22 cellular contexts compared by ENCODE assay signal in the genomic region with DNA sequence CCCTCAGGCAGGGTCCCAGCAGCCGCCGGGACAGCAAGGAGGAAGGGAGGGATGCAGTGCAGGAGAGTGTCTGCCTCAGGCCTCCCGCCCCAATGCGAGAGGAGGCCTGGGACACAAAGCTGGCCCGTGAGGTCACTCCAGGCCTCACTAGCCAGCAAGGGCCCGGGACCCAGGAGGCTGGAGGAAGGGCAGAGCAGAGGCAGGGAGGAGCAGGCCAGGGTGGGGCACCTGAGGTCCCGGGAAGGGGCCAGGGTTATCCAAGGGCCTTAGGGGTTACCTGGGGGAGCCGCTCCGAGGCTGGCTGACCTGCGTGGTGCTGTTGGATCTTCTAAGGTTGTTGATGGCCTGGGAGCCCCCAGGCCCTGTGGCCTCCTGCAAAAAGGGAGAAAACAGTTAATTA. TPM values are rescaled to one million over a fixed set of nuclear protein-coding genes. Genes with fewer than 3 reads are reported as not detected.
A peak's percentile ranks its signal among the peaks of the same experiment; 100 is the strongest.
DNase-seq lines count a peak whose midpoint lies in the region; ATAC-seq and TF ChIP-seq lines count a peak whose summit lies in the region.
"Had no signal": no experiment of that assay in that cellular context is flagged by ENCODE, and none has a peak within 500 bp of the region (broad histone marks: within the 10 kb centered on the region; RNA-seq: fewer than 3 reads in every experiment).

No MANE protein-coding gene starts in this region.

- H3K27me3 ChIP-seq in left ventricle myocardium inferior (ENCODE audit: low read depth) = no peaks in the 10 kb centered on the region
- no peaks in the 10 kb centered on the region for H3K27me3 ChIP-seq in osteoblast (ENCODE audit: insufficient read depth, low read length)
- H3K27me3 ChIP-seq: BE2C had no signal

- H3K27ac ChIP-seq in left ventricle myocardium inferior (replicated peaks) = no peak overlapping the region
- H3K27ac ChIP-seq in RWPE1 = peak overlapping the region; percentile 40; the same call in 1 of the 2 replicates
- no peak overlapping the region for H3K27ac ChIP-seq in osteoblast (ENCODE audit: low read depth, low read length)
- H3K27ac ChIP-seq: A549 had no signal

- intact Hi-C loops in Right ventricle myocardium inferior (cut with DNase I) (no loop called here), left ventricle myocardium inferior (cut with micrococcal nuclease) (no loop called here)

- H4K20me1 ChIP-seq in osteoblast (ENCODE audit: insufficient read depth, low read length) = peaks cover 4% of the 10 kb centered on the region

- no peaks in the 10 kb centered on the region for H3K79me2 ChIP-seq in osteoblast (ENCODE audit: insufficient read depth, low read length)

- no peak overlapping the region for H2AFZ ChIP-seq in osteoblast (ENCODE audit: low read length)
- H2AFZ ChIP-seq: GM23338 had no signal

- H3K36me3 ChIP-seq in left ventricle myocardium inferior = peaks cover 6% of the 10 kb centered on the region
- H3K36me3 ChIP-seq in osteoblast (ENCODE audit: insufficient read depth, low read length) = no peaks in the 10 kb centered on the region
- H3K36me3 ChIP-seq: HAP-1 had no signal

- DNase-seq in Right ventricle myocardium inferior (ENCODE audit: missing footprints) (peak; percentile 4), left ventricle myocardium inferior (no peak), RWPE1 (ENCODE audit: low spot score) (no peak), osteoblast (ENCODE audit: insufficient read length, low spot score, missing footprints) (peak; percentile 77)
- DNase-seq: 8988T; ACHN; AML-193; BE2C; C1 segment of cervical spinal cord; Caco-2; CD4-positive, CD25-positive, alpha-beta regulatory T cell; DMS153; DND-41; GDM1; HFFc6 had no signal

- H3K4me3 ChIP-seq in left ventricle myocardium inferior (no peak overlapping the region), osteoblast (ENCODE audit: insufficient read depth, low read length) (no peak overlapping the region)
- H3K4me3 ChIP-seq: A549, GM23338, HAP-1 had no signal

- no peak overlapping the region for H3K4me2 ChIP-seq in osteoblast (ENCODE audit: insufficient read depth, low read length)
- H3K4me2 ChIP-seq: A549, GM23338 had no signal

- H3K4me1 ChIP-seq in left ventricle myocardium inferior (no peaks in the 10 kb centered on the region), osteoblast (ENCODE audit: insufficient read depth, low read length) (peaks cover 10% of the 10 kb centered on the region)
- H3K4me1 ChIP-seq: A549, BE2C, Caco-2, HAP-1 had no signal

- H3K9me3 ChIP-seq in left ventricle myocardium inferior (replicated peaks) (no peaks in the 10 kb centered on the region), osteoblast (ENCODE audit: low read depth, low read length) (no peaks in the 10 kb centered on the region)
- H3K9me3 ChIP-seq: A549, BE2C, Caco-2, HAP-1 had no signal

- ATAC-seq in Right ventricle myocardium inferior (no peak), HG03039 (IDR thresholded peaks at IDR 0.05; ENCODE audit: unreplicated experiment) (no peak), HG03097 (IDR thresholded peaks at IDR 0.05; ENCODE audit: low FRiP score, unreplicated experiment) (no peak)
- ATAC-seq: A549; CD8-positive, alpha-beta T cell; GM23338 had no signal

- CTCF ChIA-PET in RWPE1 (lab: Yijun Ruan, JAX) = no interaction called here

- TF ChIP-seq CTCF in left ventricle myocardium inferior (IDR thresholded peaks at IDR 0.05; ENCODE audit: borderline replicate concordance) (no peak), RWPE1 (conservative IDR thresholded peaks at IDR 0.05; ENCODE audit: low read depth) (no peak), osteoblast (IDR thresholded peaks at IDR 0.05; ENCODE audit: extremely low read depth, low read depth, low read length) (no peak)

- POLR2A ChIA-PET in RWPE1 (lab: Yijun Ruan, JAX; ENCODE audit: low non-redundant PET) = no interaction called here

RNA-seq across cellular contexts. Expression of a gene that starts 14.1 kb away (rescaled TPM):
- total RNA-seq in Right ventricle myocardium inferior = 8.9 TPM
- 7.6 TPM for total RNA-seq in left ventricle myocardium inferior
- 7.7 and 8.7 TPM in 2 replicates for total RNA-seq in osteoblast

RNA-seq across cellular contexts. Expression of a gene that starts 30.2 kb away (rescaled TPM):
- total RNA-seq in Right ventricle myocardium inferior = 11.1 TPM
- 15.9 TPM for total RNA-seq in left ventricle myocardium inferior
- total RNA-seq in osteoblast = 16.6 and 18.0 TPM in 2 replicates

RNA-seq across cellular contexts. Expression of a gene that starts 30.5 kb away (rescaled TPM):
- 58.0 TPM for total RNA-seq in Right ventricle myocardium inferior
- 61.5 TPM for total RNA-seq in left ventricle myocardium inferior
- total RNA-seq in osteoblast = 19.9 and 28.0 TPM in 2 replicates

RNA-seq across cellular contexts. Expression of a gene that starts 42.6 kb away (rescaled TPM):
- total RNA-seq in Right ventricle myocardium inferior (10.1 TPM), left ventricle myocardium inferior (2.3 TPM), osteoblast (under 0.01 TPM in 1 of 2 replicates, not detected in the other)
- total RNA-seq: CD4-positive, CD25-positive, alpha-beta regulatory T cell had no signal

RNA-seq across cellular contexts. Expression of a gene that starts 43.3 kb away (rescaled TPM):
- total RNA-seq in Right ventricle myocardium inferior = not detected
- not detected for total RNA-seq in left ventricle myocardium inferior
- total RNA-seq in osteoblast = not detected in 2 replicates
- total RNA-seq: Caco-2; CD4-positive, CD25-positive, alpha-beta regulatory T cell; CD8-positive, alpha-beta T cell; GM23338; H4; HFFc6 had no signal

Comparison
In these comparisons a context has a peak if more than half of its experiments do, and no peak if none do; other contexts are left out.
1. DNase-seq: peak in Right ventricle myocardium inferior (single experiment) and osteoblast (single experiment); none in left ventricle myocardium inferior (single experiment) and RWPE1 (single experiment).